ENCODE assay signal across 9 cellular contexts in genomic region chr4:140071806-140072205, GRCh38.
A peak's percentile ranks its signal among the peaks of the same experiment; 100 is the strongest.
DNase-seq lines count a peak whose midpoint lies in the region; ATAC-seq and TF ChIP-seq lines count a peak whose summit lies in the region.
"Had no signal": no experiment of that assay in that cellular context is flagged by ENCODE, and none has a peak within 500 bp of the region (broad histone marks: within the 10 kb centered on the region; RNA-seq: fewer than 3 reads in every experiment).

No MANE protein-coding gene starts in this region.

- WGBS in spleen, 5 donors, result 15 to 26% (median 18%) methylated on average over 3 of the region's 3 CpGs

- no peaks in the 10 kb centered on the region for H3K9me3 Mint-ChIP-seq in T-helper 2 cell treated with Interferon-gamma antibody and Interleukin-4, amounts not matched to agents 5 μg/mL and 100 μg/mL, for 36 hours
- H3K9me3 Mint-ChIP-seq in brain, result no peaks in the 10 kb centered on the region

- no peak for TF ChIP-seq POLR2A in spleen (IDR thresholded peaks at IDR 0.05)

- peaks cover 5% of the 10 kb centered on the region for H3K36me3 Mint-ChIP-seq in T-helper 2 cell treated with Interferon-gamma antibody and Interleukin-4, amounts not matched to agents 5 μg/mL and 100 μg/mL, for 36 hours (ENCODE audit: low read depth)
- no peaks in the 10 kb centered on the region for H3K36me3 Mint-ChIP-seq in brain

- peaks cover 15% of the 10 kb centered on the region for H3K27me3 Mint-ChIP-seq in T-helper 2 cell treated with Interferon-gamma antibody and Interleukin-4, amounts not matched to agents 5 μg/mL and 100 μg/mL, for 36 hours (ENCODE audit: low read depth)
- no peaks in the 10 kb centered on the region for H3K27me3 Mint-ChIP-seq in brain

- H3K27ac ChIP-seq in spleen (peak overlapping the region in 5 of 8 donors; percentile 21 to 41 (median 38)), RWPE1 (no peak overlapping the region)
- H3K27ac ChIP-seq: upper lobe of left lung had no signal

- no peak for TF ChIP-seq CTCF in brain (conservative IDR thresholded peaks at IDR 0.05)
- TF ChIP-seq CTCF in spleen (IDR thresholded peaks at IDR 0.05 in 8 of 11, conservative IDR thresholded peaks at IDR 0.05 in 3 of 11), result no peak
- TF ChIP-seq CTCF in RWPE1 (conservative IDR thresholded peaks at IDR 0.05; ENCODE audit: low read depth), result no peak

- peak; percentile 85 for DNase-seq in T-helper 2 cell treated with Interferon-gamma antibody and Interleukin-4, amounts not matched to agents 5 μg/mL and 100 μg/mL, for 36 hours (ENCODE audit: low spot score)
- DNase-seq in spleen (no peak), SHP77 treated with DMSO at 0.1 percent for 48 hours (lab: John Stamatoyannopoulos, UW) (no peak), RWPE1 (ENCODE audit: low spot score) (no peak), NCI-H1436 (lab: John Stamatoyannopoulos, UW) (no peak)
- DNase-seq: upper lobe of left lung had no signal

- ATAC-seq in GM18511 (IDR thresholded peaks at IDR 0.05; ENCODE audit: unreplicated experiment), result peak; percentile 96
- ATAC-seq in HG02981 (IDR thresholded peaks at IDR 0.05; ENCODE audit: unreplicated experiment), result peak; percentile 81

- H3K36me3 ChIP-seq in spleen, result no peaks in the 10 kb centered on the region
- H3K36me3 ChIP-seq: upper lobe of left lung had no signal

- peak overlapping the region; percentile 70 for H3K4me3 Mint-ChIP-seq in T-helper 2 cell treated with Interferon-gamma antibody and Interleukin-4, amounts not matched to agents 5 μg/mL and 100 μg/mL, for 36 hours
- H3K4me3 Mint-ChIP-seq in brain, result no peak overlapping the region

- H3K4me1 Mint-ChIP-seq in T-helper 2 cell treated with Interferon-gamma antibody and Interleukin-4, amounts not matched to agents 5 μg/mL and 100 μg/mL, for 36 hours (ENCODE audit: low read depth), result peaks cover 67% of the 10 kb centered on the region
- H3K4me1 Mint-ChIP-seq in brain, result peaks cover 25% of the 10 kb centered on the region

- POLR2A ChIA-PET in RWPE1 (lab: Yijun Ruan, JAX; ENCODE audit: low non-redundant PET), result no interaction called here

- CTCF ChIA-PET in RWPE1 (lab: Yijun Ruan, JAX), result no interaction called here

- no peaks in the 10 kb centered on the region for H3K27me3 ChIP-seq in spleen (replicated peaks in 1 of 7)
- H3K27me3 ChIP-seq: upper lobe of left lung had no signal

- intact Hi-C loops in spleen (cut with DNase I; ENCODE audit: low total_unique reads), result no loop called here

- peak overlapping the region; percentile 88 for H3K27ac Mint-ChIP-seq in T-helper 2 cell treated with Interferon-gamma antibody and Interleukin-4, amounts not matched to agents 5 μg/mL and 100 μg/mL, for 36 hours
- H3K27ac Mint-ChIP-seq in brain, result peak overlapping the region in 4 of 5 experiments; percentile 12 to 79 (median 44)

- H3K9me3 ChIP-seq in spleen, result no peaks in the 10 kb centered on the region
- H3K9me3 ChIP-seq: upper lobe of left lung had no signal

- H3K4me3 ChIP-seq in spleen, result no peak overlapping the region
- H3K4me3 ChIP-seq: upper lobe of left lung had no signal

- H3K4me1 ChIP-seq in spleen, result peaks cover 5 to 37% (median 21%) of the 10 kb centered on the region in 6 donors
